ENCODE assay signal across 30 cellular contexts in the genomic region with DNA sequence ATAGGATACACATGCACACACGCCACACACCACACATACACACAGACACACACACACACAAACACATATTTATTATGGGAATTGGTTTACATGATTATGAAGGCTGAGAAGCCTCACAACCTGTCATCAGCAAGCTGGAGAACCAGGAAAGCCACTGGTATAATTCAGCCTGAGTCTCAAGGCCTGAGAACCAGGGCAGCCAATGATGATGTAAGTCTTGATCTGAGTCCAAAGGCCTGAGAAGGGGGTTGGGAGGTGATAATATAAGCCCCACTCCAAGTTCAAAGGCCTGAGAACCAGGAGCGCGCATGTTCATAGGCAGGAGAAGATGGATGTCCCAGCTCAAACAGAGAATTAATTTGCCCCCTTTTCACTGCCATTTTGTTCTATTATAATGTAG. TPM values are rescaled to one million over a fixed set of nuclear protein-coding genes. Genes with fewer than 3 reads are reported as not detected.
"Had no signal": no experiment of that assay in that cellular context is flagged by ENCODE, and none has a peak within 500 bp of the region (broad histone marks: within the 10 kb centered on the region; RNA-seq: fewer than 3 reads in every experiment).

No MANE protein-coding gene starts in this region.

- ATAC-seq: stimulated activated effector memory CD8-positive, alpha-beta T cell treated with anti-CD3 and anti-CD28 coated beads, Interleukin-12 subunit alpha, Interleukin-12 subunit beta, amount 100 ng/mL, for 72 hours; stimulated activated memory B cell treated with anti-CD40 and anti-IgM and Interleukin-4, amounts not matched to agents 10 μg/mL and 1 μg/mL and 100 μg/mL, for 72 hours; stimulated activated naive B cell treated with anti-CD40 and anti-IgM and Interleukin-4, amounts not matched to agents 10 μg/mL and 1 μg/mL and 100 μg/mL, for 72 hours; stimulated activated naive CD8-positive, alpha-beta T cell treated with anti-CD3 and anti-CD28 coated beads, Interleukin-15, amount 100 ng/mL, for 72 hours; stimulated activated naive CD8-positive, alpha-beta T cell treated with anti-CD3 and anti-CD28 coated beads, Interleukin-15, Interleukin-2, amounts not matched to agents 100 U/mL and 50 U/mL, for 24 hours; upper lobe of right lung had no signal

- H3K27me3 ChIP-seq: stomach, suprapubic skin, testis, thyroid gland, tibial artery, tibial nerve, transverse colon, upper lobe of left lung, upper lobe of right lung, uterus, vagina had no signal

- H3K36me3 ChIP-seq: stomach, suprapubic skin, thoracic aorta, thyroid gland, tibial artery, tibial nerve, transverse colon, upper lobe of left lung, upper lobe of right lung, uterus, vagina had no signal

- H3K4me3 ChIP-seq: stomach, suprapubic skin, testis, thoracic aorta, thyroid gland, tibial artery, tibial nerve, transverse colon, upper lobe of left lung, upper lobe of right lung, uterus, vagina had no signal

- H3K4me1 ChIP-seq: stomach, suprapubic skin, testis, thyroid gland, tibial artery, tibial nerve, transverse colon, upper lobe of left lung, upper lobe of right lung, uterus, vagina had no signal

- H3K9me3 ChIP-seq: testis, thoracic aorta, thyroid gland, uterus, vagina had no signal

- H3K27ac ChIP-seq: stomach, suprapubic skin, testis, thoracic aorta, thyroid gland, tibial artery, tibial nerve, transverse colon, upper lobe of left lung, upper lobe of right lung, uterus, vagina had no signal

- DNase-seq: stimulated activated CD4-positive, alpha-beta T cell treated with anti-CD3 and anti-CD28 coated beads, Interleukin-2, amount 100 ng/mL, for 48 hours; stimulated activated CD4-positive, alpha-beta T cell treated with anti-CD3 and anti-CD28 coated beads, Interleukin-4, amount 100 ng/mL, for 1 hour; stimulated activated CD4-positive, alpha-beta T cell treated with anti-CD3 and anti-CD28 coated beads, Interleukin-4, amount 100 ng/mL, for 24 hours; stimulated activated CD4-positive, alpha-beta T cell treated with anti-CD3 and anti-CD28 coated beads, Interleukin-4, amount 100 ng/mL, for 4 hours; stimulated activated CD8-positive, alpha-beta memory T cell treated with anti-CD3 and anti-CD28 coated beads, Interleukin-4, amount 100 ng/mL, for 48 hours; stimulated activated naive B cell treated with anti-CD40 and anti-IgM and Interleukin-4, amounts not matched to agents 10 μg/mL and 1 μg/mL and 100 μg/mL, for 72 hours; stimulated activated naive CD4-positive, alpha-beta T cell; stimulated activated naive CD4-positive, alpha-beta T cell treated with Interleukin-2 at 50 U/mL for 16 hours; stimulated activated naive CD8-positive, alpha-beta T cell treated with anti-CD3 and anti-CD28 coated beads, Interleukin-15, amount 100 ng/mL, for 72 hours; stimulated activated naive CD8-positive, alpha-beta T cell treated with anti-CD3 and anti-CD28 coated beads, Interleukin-15, Interleukin-2, amounts not matched to agents 100 U/mL and 50 U/mL, for 24 hours; stomach; substantia nigra; testis; thyroid gland; tibial artery; transverse colon; trophoblast cell; upper lobe of left lung; upper lobe of right lung; uterus had no signal

- FAIRE-seq: urothelium cell line had no signal

RNA-seq across cellular contexts. Expression of a gene that starts 18.7 kb away (rescaled TPM):
- total RNA-seq: subcutaneous adipose tissue, tibial nerve, transverse colon, ureter had no signal
- polyA plus RNA-seq: urinary bladder had no signal
